ENCODE assay signal across 8 cellular contexts in the genomic region with DNA sequence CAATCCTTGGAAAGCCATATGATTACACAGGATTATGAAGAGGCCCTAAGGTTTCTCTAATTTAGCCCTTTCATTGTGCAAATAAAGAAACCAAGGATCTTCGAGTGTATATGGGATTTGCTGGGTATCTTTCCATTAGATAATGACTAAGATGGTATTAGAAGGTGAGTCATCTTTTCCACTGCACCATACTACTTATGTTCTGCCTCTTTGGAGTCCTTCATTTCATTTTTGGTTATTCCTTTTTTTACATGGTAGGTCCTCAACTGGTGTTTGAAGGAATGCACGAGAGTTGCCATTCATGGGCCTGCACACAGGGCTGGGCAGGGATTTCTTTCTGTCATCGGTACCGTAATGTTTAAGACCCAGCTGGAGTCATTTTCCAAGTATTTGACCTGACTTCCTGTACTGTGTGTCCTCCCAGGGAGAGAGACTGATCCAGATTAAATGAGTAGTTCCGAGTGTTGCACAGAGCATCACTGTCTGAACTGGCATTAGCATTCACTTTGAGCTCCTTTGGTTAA.
A peak's percentile ranks its signal among the peaks of the same experiment; 100 is the strongest.
DNase-seq lines count a peak whose midpoint lies in the region; ATAC-seq and TF ChIP-seq lines count a peak whose summit lies in the region.

No MANE protein-coding gene starts in this region.

- intact Hi-C loops in stomach (cut with DNase I; ENCODE audit: low total_unique reads) = no loop called here

- no peak for TF ChIP-seq EP300 in stomach (IDR thresholded peaks at IDR 0.05)

- no peaks in the 10 kb centered on the region for H3K27me3 Mint-ChIP-seq in activated CD8-positive, alpha-beta T cell treated with anti-CD3 and anti-CD28 coated beads, Interleukin-2, amount 10 ng/mL, durations not matched to agents 7 days and 5 days (ENCODE audit: low read depth)

- H3K4me1 ChIP-seq in foreskin keratinocyte = peaks cover 33% of the 10 kb centered on the region
- H3K4me1 ChIP-seq in stomach = peaks cover 24 to 74% (median 40%) of the 10 kb centered on the region in 4 donors

- H3K9me3 Mint-ChIP-seq in activated CD8-positive, alpha-beta T cell treated with anti-CD3 and anti-CD28 coated beads, Interleukin-2, amount 10 ng/mL, durations not matched to agents 7 days and 5 days (ENCODE audit: insufficient read depth) = no peaks in the 10 kb centered on the region

- H3K36me3 Mint-ChIP-seq in activated CD8-positive, alpha-beta T cell treated with anti-CD3 and anti-CD28 coated beads, Interleukin-2, amount 10 ng/mL, durations not matched to agents 7 days and 5 days (ENCODE audit: low read depth) = peaks cover 21% of the 10 kb centered on the region

- H3K36me3 ChIP-seq in stomach = no peaks in the 10 kb centered on the region

- DNase-seq in DMS53 (lab: John Stamatoyannopoulos, UW) = peak; percentile 22
- no peak for DNase-seq in DMS53 treated with DMSO at 0.1 percent for 48 hours (lab: John Stamatoyannopoulos, UW; ENCODE audit: unreplicated experiment)
- DNase-seq in activated CD8-positive, alpha-beta T cell treated with anti-CD3 and anti-CD28 coated beads, Interleukin-2, amount 10 ng/mL, durations not matched to agents 7 days and 5 days = no peak
- peak; percentile 37 to 74 for DNase-seq in foreskin keratinocyte
- DNase-seq in stomach = no peak

- CTCF ChIA-PET in activated CD8-positive, alpha-beta T cell treated with anti-CD3 and anti-CD28 coated beads, Interleukin-2, amount 10 ng/mL, durations not matched to agents 7 days and 5 days (lab: Charles Lee) = interaction anchor here (0.9 to 3.9 kb wide), 14 partner anchors 13 to 294 kb away, joined by 3 to 31 read pairs (median 4); a partner anchor contains a TSS

- peak; percentile 24 for ATAC-seq in activated CD8-positive, alpha-beta T cell treated with anti-CD3 and anti-CD28 coated beads, Interleukin-2, amount 10 ng/mL, durations not matched to agents 7 days and 5 days
- ATAC-seq in foreskin keratinocyte (peak; percentile 37), HG03097 (IDR thresholded peaks at IDR 0.05; ENCODE audit: low FRiP score, unreplicated experiment) (no peak), HG02678 (IDR thresholded peaks at IDR 0.05; ENCODE audit: unreplicated experiment) (no peak), GM18868 (IDR thresholded peaks at IDR 0.05; ENCODE audit: unreplicated experiment) (no peak)

- no peaks in the 10 kb centered on the region for H3K27me3 ChIP-seq in foreskin keratinocyte
- no peaks in the 10 kb centered on the region for H3K27me3 ChIP-seq in stomach

- no peak for TF ChIP-seq CTCF in foreskin keratinocyte (conservative IDR thresholded peaks at IDR 0.05)
- TF ChIP-seq CTCF in stomach (IDR thresholded peaks at IDR 0.05) = no peak

- WGBS in stomach, 5 donors = 50 to 69% (median 64%) methylated on average over 5 of the region's 5 CpGs

- H3K4me3 ChIP-seq in stomach = no peak overlapping the region

- peaks cover 63% of the 10 kb centered on the region for H3K4me1 Mint-ChIP-seq in activated CD8-positive, alpha-beta T cell treated with anti-CD3 and anti-CD28 coated beads, Interleukin-2, amount 10 ng/mL, durations not matched to agents 7 days and 5 days (ENCODE audit: low read depth)

- H3K27ac Mint-ChIP-seq in activated CD8-positive, alpha-beta T cell treated with anti-CD3 and anti-CD28 coated beads, Interleukin-2, amount 10 ng/mL, durations not matched to agents 7 days and 5 days = peak overlapping the region; percentile 91

- peak overlapping the region; percentile 26 for H3K4me3 Mint-ChIP-seq in activated CD8-positive, alpha-beta T cell treated with anti-CD3 and anti-CD28 coated beads, Interleukin-2, amount 10 ng/mL, durations not matched to agents 7 days and 5 days

- TF ChIP-seq POLR2A in stomach (IDR thresholded peaks at IDR 0.05) = no peak

- H3K27ac ChIP-seq in foreskin keratinocyte = peak overlapping the region; percentile 88
- peak overlapping the region; percentile 55 to 78 (median 71) for H3K27ac ChIP-seq in stomach

- no peaks in the 10 kb centered on the region for H3K9me3 ChIP-seq in stomach

- POLR2A ChIA-PET in activated CD8-positive, alpha-beta T cell treated with anti-CD3 and anti-CD28 coated beads, Interleukin-2, amount 10 ng/mL, durations not matched to agents 7 days and 5 days (lab: Charles Lee) = interaction anchor here (0.8 to 7.7 kb wide), 24 partner anchors 9 to 294 kb away, joined by 3 to 63 read pairs (median 8); a partner anchor contains a TSS

Comparison
In these comparisons a context has a peak if more than half of its experiments do, and no peak if none do; other contexts are left out.
1. DNase-seq: peak in DMS53 (single experiment) and foreskin keratinocyte (2 of 2); none in DMS53 treated with DMSO at 0.1 percent for 48 hours (single experiment), activated CD8-positive, alpha-beta T cell treated with anti-CD3 and anti-CD28 coated beads, Interleukin-2, amount 10 ng/mL, durations not matched to agents 7 days and 5 days (single experiment) and stomach (single experiment).
2. ATAC-seq: peak in activated CD8-positive, alpha-beta T cell treated with anti-CD3 and anti-CD28 coated beads, Interleukin-2, amount 10 ng/mL, durations not matched to agents 7 days and 5 days (single experiment) and foreskin keratinocyte (single experiment); none in HG03097 (single experiment), HG02678 (single experiment) and GM18868 (single experiment).